1 cellular context compared by ENCODE assay signal in genomic region chr1:181986907-181987305, GRCh38.
TF ChIP-seq lines count a peak whose summit lies in the region.

No MANE protein-coding gene starts in this region.

TF ChIP-seq in GM23338, 12 proteins besides CTCF, POLR2A, EP300 and RAD21 (continued from another document):
- no peak for TF ChIP-seq REST (IDR thresholded peaks at IDR 0.05; ENCODE audit: unreplicated experiment)
- no peak for TF ChIP-seq EZH2 (IDR thresholded peaks at IDR 0.05; ENCODE audit: low read depth, unreplicated experiment)
TF ChIP-seq in GM23338: peak in this region for 0.
